In genomic region chr1:32393136-32393535, GRCh38 we compare ENCODE assay signal across 8 cellular contexts. TPM values are rescaled to one million over a fixed set of nuclear protein-coding genes. Genes with fewer than 3 reads are reported as not detected.
DNase-seq lines count a peak whose midpoint lies in the region; ATAC-seq and TF ChIP-seq lines count a peak whose summit lies in the region.

No MANE protein-coding gene starts in this region.

- H3K27ac Mint-ChIP-seq in activated CD4-positive, alpha-beta T cell treated with anti-CD3 and anti-CD28 coated beads, Interleukin-2, amount 10 ng/mL, durations not matched to agents 7 days and 5 days: peak overlapping the region; percentile 97
- no peak overlapping the region for H3K27ac Mint-ChIP-seq in activated naive CD8-positive, alpha-beta T cell treated with anti-CD3 and anti-CD28 coated beads, Interleukin-2, amount 10 ng/mL, durations not matched to agents 7 days and 5 days

- H3K36me3 Mint-ChIP-seq in activated CD4-positive, alpha-beta T cell treated with anti-CD3 and anti-CD28 coated beads, Interleukin-2, amount 10 ng/mL, durations not matched to agents 7 days and 5 days (ENCODE audit: low read depth): peaks cover 3% of the 10 kb centered on the region
- H3K36me3 Mint-ChIP-seq in activated naive CD8-positive, alpha-beta T cell treated with anti-CD3 and anti-CD28 coated beads, Interleukin-2, amount 10 ng/mL, durations not matched to agents 7 days and 5 days: no peaks in the 10 kb centered on the region

- WGBS in thyroid gland, 2 donors: 75 to 88% methylated on average over 1 of the region's 1 CpG

- intact Hi-C loops in thyroid gland (cut with DNase I): loop anchor here (10.0 kb wide), 1 partner anchor 168 kb away; the partner anchor contains the start of genes EIF3I and TMEM234

- peak overlapping the region; percentile 97 for H3K4me3 Mint-ChIP-seq in activated CD4-positive, alpha-beta T cell treated with anti-CD3 and anti-CD28 coated beads, Interleukin-2, amount 10 ng/mL, durations not matched to agents 7 days and 5 days
- H3K4me3 Mint-ChIP-seq in activated naive CD8-positive, alpha-beta T cell treated with anti-CD3 and anti-CD28 coated beads, Interleukin-2, amount 10 ng/mL, durations not matched to agents 7 days and 5 days: peak overlapping the region; percentile 100

- peak overlapping the region in 2 of 3 donors; percentile 50 to 78 for H3K4me3 ChIP-seq in thyroid gland (replicated peaks in 1 of 3)

- peaks cover 30% of the 10 kb centered on the region for H3K4me1 Mint-ChIP-seq in activated CD4-positive, alpha-beta T cell treated with anti-CD3 and anti-CD28 coated beads, Interleukin-2, amount 10 ng/mL, durations not matched to agents 7 days and 5 days
- peaks cover 10% of the 10 kb centered on the region for H3K4me1 Mint-ChIP-seq in activated naive CD8-positive, alpha-beta T cell treated with anti-CD3 and anti-CD28 coated beads, Interleukin-2, amount 10 ng/mL, durations not matched to agents 7 days and 5 days

- no peak for TF ChIP-seq POLR2A in thyroid gland (IDR thresholded peaks at IDR 0.05)

- ATAC-seq in activated naive CD8-positive, alpha-beta T cell treated with anti-CD3 and anti-CD28 coated beads, Interleukin-2, amount 10 ng/mL, durations not matched to agents 7 days and 5 days (ENCODE audit: low read depth): no peak
- ATAC-seq in GM19455 (IDR thresholded peaks at IDR 0.05; ENCODE audit: unreplicated experiment): no peak
- no peak for ATAC-seq in HG02852 (IDR thresholded peaks at IDR 0.05; ENCODE audit: unreplicated experiment)

- peak overlapping the region in 1 of 3 donors; percentile 93 for H3K27ac ChIP-seq in thyroid gland

- no peak for TF ChIP-seq CTCF in thyroid gland (IDR thresholded peaks at IDR 0.05)

- H3K9me3 Mint-ChIP-seq in activated CD4-positive, alpha-beta T cell treated with anti-CD3 and anti-CD28 coated beads, Interleukin-2, amount 10 ng/mL, durations not matched to agents 7 days and 5 days: no peaks in the 10 kb centered on the region
- H3K9me3 Mint-ChIP-seq in activated naive CD8-positive, alpha-beta T cell treated with anti-CD3 and anti-CD28 coated beads, Interleukin-2, amount 10 ng/mL, durations not matched to agents 7 days and 5 days: no peaks in the 10 kb centered on the region

- H3K4me1 ChIP-seq in thyroid gland: peaks cover 19 to 27% of the 10 kb centered on the region in 2 donors

- CTCF ChIA-PET in activated CD4-positive, alpha-beta T cell treated with anti-CD3 and anti-CD28 coated beads, Interleukin-2, amount 10 ng/mL, durations not matched to agents 7 days and 5 days (lab: Charles Lee): interaction anchor here (1.8 kb wide), 1 partner anchor 34 kb away, joined by 5 read pairs; no protein-coding TSS in a partner anchor

- H3K27me3 Mint-ChIP-seq in activated CD4-positive, alpha-beta T cell treated with anti-CD3 and anti-CD28 coated beads, Interleukin-2, amount 10 ng/mL, durations not matched to agents 7 days and 5 days: peaks cover 3% of the 10 kb centered on the region
- H3K27me3 Mint-ChIP-seq in activated naive CD8-positive, alpha-beta T cell treated with anti-CD3 and anti-CD28 coated beads, Interleukin-2, amount 10 ng/mL, durations not matched to agents 7 days and 5 days: no peaks in the 10 kb centered on the region

- POLR2A ChIA-PET in activated CD4-positive, alpha-beta T cell treated with anti-CD3 and anti-CD28 coated beads, Interleukin-2, amount 10 ng/mL, durations not matched to agents 7 days and 5 days (lab: Charles Lee): no interaction called here
- POLR2A ChIA-PET in activated naive CD8-positive, alpha-beta T cell treated with anti-CD3 and anti-CD28 coated beads, Interleukin-2, amount 10 ng/mL, durations not matched to agents 7 days and 5 days (lab: Charles Lee): no interaction called here

- peaks cover 0 to 19% of the 10 kb centered on the region in 2 donors for H3K36me3 ChIP-seq in thyroid gland

- no peak for DNase-seq in activated CD4-positive, alpha-beta T cell treated with anti-CD3 and anti-CD28 coated beads, Interleukin-2, amount 10 ng/mL, durations not matched to agents 7 days and 5 days
- no peak for DNase-seq in activated CD4-positive, alpha-beta T cell treated with anti-CD3 and anti-CD28 coated beads, Interleukin-2, amount 50 U/mL, for 48 hours
- no peak for DNase-seq in activated naive CD8-positive, alpha-beta T cell treated with anti-CD3 and anti-CD28 coated beads, Interleukin-2, amount 10 ng/mL, durations not matched to agents 7 days and 5 days
- DNase-seq in kidney tubule cell (ENCODE audit: low spot score): peak; percentile 53
- no peak for DNase-seq in thyroid gland
- DNase-seq in stimulated activated CD4-positive, alpha-beta T cell treated with anti-CD3 and anti-CD28 coated beads, Interleukin-4, amount 100 ng/mL, for 24 hours: no peak

- no peaks in the 10 kb centered on the region for H3K9me3 ChIP-seq in thyroid gland

- no peaks in the 10 kb centered on the region for H3K27me3 ChIP-seq in thyroid gland

RNA-seq across cellular contexts. Expression of gene BSDC1, which starts 1.1 kb away (rescaled TPM):
- total RNA-seq in activated CD4-positive, alpha-beta T cell treated with anti-CD3 and anti-CD28 coated beads, Interleukin-2, amount 10 ng/mL, durations not matched to agents 7 days and 5 days: 10 to 100 TPM; 42.9 to 44.6 TPM
- 10 to 100 TPM; 58.0 to 63.2 TPM for total RNA-seq in activated naive CD8-positive, alpha-beta T cell treated with anti-CD3 and anti-CD28 coated beads, Interleukin-2, amount 10 ng/mL, durations not matched to agents 7 days and 5 days
- total RNA-seq in thyroid gland: 100 to 1,000 TPM in 3 of 4 donors, 10 to 100 TPM in 1; 93.0 to 132 (median 101) TPM

RNA-seq across cellular contexts. Expression of gene TSSK3, which starts 30.8 kb away (rescaled TPM):
- 1 to 10 TPM; 1.5 to 2.2 TPM for total RNA-seq in activated CD4-positive, alpha-beta T cell treated with anti-CD3 and anti-CD28 coated beads, Interleukin-2, amount 10 ng/mL, durations not matched to agents 7 days and 5 days
- total RNA-seq in activated naive CD8-positive, alpha-beta T cell treated with anti-CD3 and anti-CD28 coated beads, Interleukin-2, amount 10 ng/mL, durations not matched to agents 7 days and 5 days: 1 to 10 TPM in 1 of 2 experiments, under 1 TPM in 1; 0.51 to 1.6 TPM
- total RNA-seq in thyroid gland: 1 to 10 TPM; 1.2 to 6.0 (median 2.9) TPM

RNA-seq across cellular contexts. Expression of gene FAM229A, which starts 30.9 kb away (rescaled TPM):
- total RNA-seq in activated CD4-positive, alpha-beta T cell treated with anti-CD3 and anti-CD28 coated beads, Interleukin-2, amount 10 ng/mL, durations not matched to agents 7 days and 5 days: 1 to 10 TPM; 8.2 to 8.5 TPM
- total RNA-seq in activated naive CD8-positive, alpha-beta T cell treated with anti-CD3 and anti-CD28 coated beads, Interleukin-2, amount 10 ng/mL, durations not matched to agents 7 days and 5 days: 10 to 100 TPM; 17.4 to 17.6 TPM
- total RNA-seq in thyroid gland: 10 to 100 TPM in 1 of 4 donors, 1 to 10 TPM in 3; 5.1 to 20.0 (median 7.4) TPM

RNA-seq across cellular contexts. Expression of gene MARCKSL1, which starts 57.1 kb away (rescaled TPM):
- total RNA-seq in activated CD4-positive, alpha-beta T cell treated with anti-CD3 and anti-CD28 coated beads, Interleukin-2, amount 10 ng/mL, durations not matched to agents 7 days and 5 days: 10 to 100 TPM; 31.0 to 31.6 TPM
- total RNA-seq in activated naive CD8-positive, alpha-beta T cell treated with anti-CD3 and anti-CD28 coated beads, Interleukin-2, amount 10 ng/mL, durations not matched to agents 7 days and 5 days: 10 to 100 TPM; 21.7 to 22.0 TPM
- 10 to 100 TPM; 62.1 to 97.3 (median 70.6) TPM for total RNA-seq in thyroid gland
